24 cellular contexts compared by ENCODE assay signal in genomic region chr7:16356241-16356958, GRCh38.
A peak's percentile ranks its signal among the peaks of the same experiment; 100 is the strongest.
DNase-seq lines count a peak whose midpoint lies in the region; ATAC-seq and TF ChIP-seq lines count a peak whose summit lies in the region.
"Had no signal": no experiment of that assay in that cellular context is flagged by ENCODE, and none has a peak within 500 bp of the region (broad histone marks: within the 10 kb centered on the region; RNA-seq: fewer than 3 reads in every experiment).

No MANE protein-coding gene starts in this region.

- peak overlapping the region; percentile 52 for H3K27ac Mint-ChIP-seq in mesothelial cell of epicardium
- H3K27ac Mint-ChIP-seq in stimulated activated memory B cell treated with anti-CD40 and anti-IgM and Interleukin-4, amounts not matched to agents 10 μg/mL and 1 μg/mL and 100 μg/mL, for 72 hours, result no peak overlapping the region
- H3K27ac Mint-ChIP-seq in activated T-helper 17 cell treated with anti-CD3 and anti-CD28 coated beads, Interleukin-2, amount 50 U/mL, for 72 hours, result no peak overlapping the region
- H3K27ac Mint-ChIP-seq: activated CD8-positive, alpha-beta T cell treated with anti-CD3 and anti-CD28 coated beads, Interleukin-2, amount 10 ng/mL, durations not matched to agents 7 days and 5 days; activated T-cell treated with anti-CD3 and anti-CD28 coated beads, Interleukin-2, amount 50 U/mL, for 72 hours; B cell; T-cell; WTC11 had no signal

- DNase-seq in GDM1 (lab: John Stamatoyannopoulos, UW) (peak; percentile 13), NB4 (ENCODE audit: low read depth) (peak; percentile 23), cardiac fibroblast (ENCODE audit: low read depth in 2 of 2) (peak; percentile 38 to 74), mesothelial cell of epicardium (ENCODE audit: low spot score in 2 of 2, unreplicated experiment in 2 of 2) (no peak), C1 segment of cervical spinal cord (lab: John Stamatoyannopoulos, UW) (no peak)
- DNase-seq: activated CD8-positive, alpha-beta T cell treated with anti-CD3 and anti-CD28 coated beads, Interleukin-2, amount 10 ng/mL, durations not matched to agents 7 days and 5 days; activated T-cell treated with anti-CD3 and anti-CD28 coated beads, Interleukin-2, amount 50 U/mL, for 72 hours; adrenal gland; head of caudate nucleus; islet precursor cell; NCI-H1092 treated with DMSO at 0.1 percent for 48 hours; NCI-H2171; NCI-H82; right lobe of liver; stimulated activated CD4-positive, alpha-beta T cell treated with anti-CD3 and anti-CD28 coated beads, Interleukin-2, amount 100 ng/mL, for 48 hours; T-cell; testis had no signal

- H3K4me3 ChIP-seq in NB4 (ENCODE audit: low read depth, low read length) (no peak overlapping the region), cardiac fibroblast (replicated peaks in 1 of 2; ENCODE audit: low read depth in 2 of 2, low read length in 2 of 2) (no peak overlapping the region), gastroesophageal sphincter (no peak overlapping the region)
- H3K4me3 ChIP-seq: adrenal gland, right lobe of liver, testis had no signal

- peaks cover 4% of the 10 kb centered on the region for H3K36me3 Mint-ChIP-seq in mesothelial cell of epicardium
- H3K36me3 Mint-ChIP-seq in stimulated activated memory B cell treated with anti-CD40 and anti-IgM and Interleukin-4, amounts not matched to agents 10 μg/mL and 1 μg/mL and 100 μg/mL, for 72 hours, result peaks cover 2% of the 10 kb centered on the region
- H3K36me3 Mint-ChIP-seq in activated T-helper 17 cell treated with anti-CD3 and anti-CD28 coated beads, Interleukin-2, amount 50 U/mL, for 72 hours (ENCODE audit: low read depth), result no peaks in the 10 kb centered on the region
- H3K36me3 Mint-ChIP-seq: T-cell, WTC11 had no signal

- no peaks in the 10 kb centered on the region for H3K4me1 ChIP-seq in gastroesophageal sphincter
- H3K4me1 ChIP-seq: adrenal gland, right lobe of liver, testis had no signal

- H3K27me3 Mint-ChIP-seq in mesothelial cell of epicardium (ENCODE audit: low read depth), result no peaks in the 10 kb centered on the region
- H3K27me3 Mint-ChIP-seq in stimulated activated memory B cell treated with anti-CD40 and anti-IgM and Interleukin-4, amounts not matched to agents 10 μg/mL and 1 μg/mL and 100 μg/mL, for 72 hours, result no peaks in the 10 kb centered on the region
- H3K27me3 Mint-ChIP-seq in activated T-helper 17 cell treated with anti-CD3 and anti-CD28 coated beads, Interleukin-2, amount 50 U/mL, for 72 hours, result no peaks in the 10 kb centered on the region
- H3K27me3 Mint-ChIP-seq: B cell, IgD-negative memory B cell, T-cell had no signal

- no peak for ATAC-seq in gastroesophageal sphincter
- no peak for ATAC-seq in stimulated activated memory B cell treated with anti-CD40 and anti-IgM and Interleukin-4, amounts not matched to agents 10 μg/mL and 1 μg/mL and 100 μg/mL, for 72 hours
- no peak for ATAC-seq in activated T-helper 17 cell treated with anti-CD3 and anti-CD28 coated beads, Interleukin-2, amount 50 U/mL, for 72 hours (replicated peaks)
- ATAC-seq: activated CD8-positive, alpha-beta T cell treated with anti-CD3 and anti-CD28 coated beads, Interleukin-2, amount 10 ng/mL, durations not matched to agents 7 days and 5 days; activated T-cell treated with anti-CD3 and anti-CD28 coated beads, Interleukin-2, amount 50 U/mL, for 72 hours; right lobe of liver; T-cell; WTC11 had no signal

- no peaks in the 10 kb centered on the region for H3K36me3 ChIP-seq in gastroesophageal sphincter
- H3K36me3 ChIP-seq: adrenal gland, neutrophil, right lobe of liver had no signal

- TF ChIP-seq POLR2A in NB4 (IDR thresholded peaks at IDR 0.05; ENCODE audit: extremely low read depth, insufficient read length) (no peak), gastroesophageal sphincter (IDR thresholded peaks at IDR 0.05) (no peak)

- TF ChIP-seq CTCF in NB4 (IDR thresholded peaks at IDR 0.05; ENCODE audit: low read depth, low read length), result no peak
- TF ChIP-seq CTCF in cardiac fibroblast (IDR thresholded peaks at IDR 0.05; ENCODE audit: low read depth, low read length), result no peak
- no peak for TF ChIP-seq CTCF in mesothelial cell of epicardium (IDR thresholded peaks at IDR 0.05; ENCODE audit: unreplicated experiment)
- TF ChIP-seq CTCF in gastroesophageal sphincter (IDR thresholded peaks at IDR 0.05), result no peak

- no peaks in the 10 kb centered on the region for H3K9me3 ChIP-seq in gastroesophageal sphincter
- H3K9me3 ChIP-seq: adrenal gland, neutrophil, right lobe of liver, testis had no signal

- peaks cover 9% of the 10 kb centered on the region for H3K9me3 Mint-ChIP-seq in mesothelial cell of epicardium
- peaks cover 3% of the 10 kb centered on the region for H3K9me3 Mint-ChIP-seq in stimulated activated memory B cell treated with anti-CD40 and anti-IgM and Interleukin-4, amounts not matched to agents 10 μg/mL and 1 μg/mL and 100 μg/mL, for 72 hours
- H3K9me3 Mint-ChIP-seq in activated T-helper 17 cell treated with anti-CD3 and anti-CD28 coated beads, Interleukin-2, amount 50 U/mL, for 72 hours, result no peaks in the 10 kb centered on the region

- 12 to 33% methylated on average over 1 to 2 of the region's 2 CpGs for WGBS in gastroesophageal sphincter (ENCODE audit: low coverage in 1 of 2), 2 donors

- no peak for TF ChIP-seq EP300 in gastroesophageal sphincter (IDR thresholded peaks at IDR 0.05)

- no peak overlapping the region for H3K4me3 Mint-ChIP-seq in mesothelial cell of epicardium
- no peak overlapping the region for H3K4me3 Mint-ChIP-seq in stimulated activated memory B cell treated with anti-CD40 and anti-IgM and Interleukin-4, amounts not matched to agents 10 μg/mL and 1 μg/mL and 100 μg/mL, for 72 hours
- no peak overlapping the region for H3K4me3 Mint-ChIP-seq in activated T-helper 17 cell treated with anti-CD3 and anti-CD28 coated beads, Interleukin-2, amount 50 U/mL, for 72 hours
- H3K4me3 Mint-ChIP-seq: activated CD8-positive, alpha-beta T cell treated with anti-CD3 and anti-CD28 coated beads, Interleukin-2, amount 10 ng/mL, durations not matched to agents 7 days and 5 days; activated T-cell treated with anti-CD3 and anti-CD28 coated beads, Interleukin-2, amount 50 U/mL, for 72 hours; B cell; IgD-negative memory B cell; T-cell; WTC11 had no signal

- H3K27me3 ChIP-seq in gastroesophageal sphincter, result no peaks in the 10 kb centered on the region
- H3K27me3 ChIP-seq: adrenal gland, neutrophil, right lobe of liver, testis had no signal

- H3K4me1 Mint-ChIP-seq in mesothelial cell of epicardium, result peaks cover 10% of the 10 kb centered on the region
- no peaks in the 10 kb centered on the region for H3K4me1 Mint-ChIP-seq in stimulated activated memory B cell treated with anti-CD40 and anti-IgM and Interleukin-4, amounts not matched to agents 10 μg/mL and 1 μg/mL and 100 μg/mL, for 72 hours
- H3K4me1 Mint-ChIP-seq in activated T-helper 17 cell treated with anti-CD3 and anti-CD28 coated beads, Interleukin-2, amount 50 U/mL, for 72 hours, result no peaks in the 10 kb centered on the region
- H3K4me1 Mint-ChIP-seq: B cell, IgD-negative memory B cell, WTC11 had no signal

- no peak overlapping the region for H3K27ac ChIP-seq in gastroesophageal sphincter
- H3K27ac ChIP-seq: adrenal gland, neutrophil, right lobe of liver, testis had no signal

Comparison
In these comparisons a context has a peak if more than half of its experiments do, and no peak if none do; other contexts are left out.
1. DNase-seq: peak in GDM1 (single experiment), NB4 (single experiment) and cardiac fibroblast (2 of 2); none in mesothelial cell of epicardium (0 of 2) and C1 segment of cervical spinal cord (0 of 14).